ENCODE assay signal across 8 cellular contexts in genomic region chr6:39088331-39088730, GRCh38. TPM values are rescaled to one million over a fixed set of nuclear protein-coding genes. Genes with fewer than 3 reads are reported as not detected.
DNase-seq lines count a peak whose midpoint lies in the region; ATAC-seq, FAIRE-seq and TF ChIP-seq lines count a peak whose summit lies in the region.

No MANE protein-coding gene starts in this region.

- no peak overlapping the region for H3K4me3 Mint-ChIP-seq in CD8-positive, alpha-beta T cell
- no peak overlapping the region for H3K4me3 Mint-ChIP-seq in astrocyte (ENCODE audit: unreplicated experiment)
- no peak overlapping the region for H3K4me3 Mint-ChIP-seq in type B pancreatic cell
- H3K4me3 Mint-ChIP-seq in T-helper 2 cell treated with Interferon-gamma antibody and Interleukin-4, amounts not matched to agents 5 μg/mL and 100 μg/mL, for 36 hours = no peak overlapping the region

- DNase-seq in CD8-positive, alpha-beta T cell = peak in 1 of 7 experiments; percentile 44
- DNase-seq in HuH-7 (ENCODE audit: low spot score) = peak; percentile 74
- DNase-seq in astrocyte (ENCODE audit: low read depth) = peak; percentile 41
- DNase-seq in islet precursor cell = peak; percentile 93
- no peak for DNase-seq in type B pancreatic cell (ENCODE audit: extremely low spot score, unreplicated experiment)
- no peak for DNase-seq in T-helper 2 cell treated with Interferon-gamma antibody and Interleukin-4, amounts not matched to agents 5 μg/mL and 100 μg/mL, for 36 hours (ENCODE audit: low spot score)
- no peak for DNase-seq in SKM-1 treated with dmso at 0.1 percent for 144 hours (lab: John Stamatoyannopoulos, UW; ENCODE audit: unreplicated experiment)

- H3K4me1 ChIP-seq in CD8-positive, alpha-beta T cell (ENCODE audit: insufficient read depth, low read length) = no peaks in the 10 kb centered on the region
- H3K4me1 ChIP-seq in astrocyte (ENCODE audit: insufficient read depth, low read length) = no peaks in the 10 kb centered on the region

- no peaks in the 10 kb centered on the region for H3K36me3 ChIP-seq in CD8-positive, alpha-beta T cell (ENCODE audit: insufficient read depth, low read length)
- no peaks in the 10 kb centered on the region for H3K36me3 ChIP-seq in astrocyte (ENCODE audit: insufficient read depth, low read length)

- peak; percentile 34 for ATAC-seq in CD8-positive, alpha-beta T cell
- no peak for ATAC-seq in HG02938 (IDR thresholded peaks at IDR 0.05; ENCODE audit: unreplicated experiment)

- no peak for FAIRE-seq in astrocyte (lab: Jason Lieb, UNC)

- CTCF ChIA-PET in CD8-positive, alpha-beta T cell (lab: Charles Lee) = interaction anchor here (1.0 to 2.3 kb wide), 3 partner anchors 78 to 217 kb away, joined by 4 to 6 read pairs (median 4); no protein-coding TSS in a partner anchor

- peaks cover 18% of the 10 kb centered on the region for H3K27me3 Mint-ChIP-seq in CD8-positive, alpha-beta T cell (ENCODE audit: low read depth)
- peaks cover 53% of the 10 kb centered on the region for H3K27me3 Mint-ChIP-seq in astrocyte (ENCODE audit: low read depth, unreplicated experiment)
- peaks cover 50% of the 10 kb centered on the region for H3K27me3 Mint-ChIP-seq in type B pancreatic cell
- H3K27me3 Mint-ChIP-seq in T-helper 2 cell treated with Interferon-gamma antibody and Interleukin-4, amounts not matched to agents 5 μg/mL and 100 μg/mL, for 36 hours (ENCODE audit: low read depth) = peaks cover 56% of the 10 kb centered on the region

- no peaks in the 10 kb centered on the region for H3K27me3 ChIP-seq in CD8-positive, alpha-beta T cell (ENCODE audit: insufficient read depth, low read length)
- H3K27me3 ChIP-seq in astrocyte (ENCODE audit: insufficient read depth, low read length) = peaks cover 14% of the 10 kb centered on the region

- H2AFZ ChIP-seq in astrocyte (ENCODE audit: low read depth, low read length) = no peak overlapping the region

- no peak overlapping the region for H3K27ac Mint-ChIP-seq in CD8-positive, alpha-beta T cell
- H3K27ac Mint-ChIP-seq in astrocyte (ENCODE audit: unreplicated experiment) (no peak overlapping the region), type B pancreatic cell (no peak overlapping the region)
- no peak overlapping the region for H3K27ac Mint-ChIP-seq in T-helper 2 cell treated with Interferon-gamma antibody and Interleukin-4, amounts not matched to agents 5 μg/mL and 100 μg/mL, for 36 hours

- POLR2A ChIA-PET in CD8-positive, alpha-beta T cell (lab: Charles Lee) = no interaction called here

- no peak overlapping the region for H3K27ac ChIP-seq in CD8-positive, alpha-beta T cell (ENCODE audit: low read depth, low read length)
- no peak overlapping the region for H3K27ac ChIP-seq in astrocyte (ENCODE audit: low read depth, low read length)

- no peaks in the 10 kb centered on the region for H3K79me2 ChIP-seq in astrocyte (ENCODE audit: insufficient read depth, low read length)

- no peak for TF ChIP-seq CTCF in CD8-positive, alpha-beta T cell (IDR thresholded peaks at IDR 0.05)
- TF ChIP-seq CTCF in astrocyte (IDR thresholded peaks at IDR 0.05; ENCODE audit: insufficient read depth, low read depth, low read length) (peak; percentile 39), type B pancreatic cell (conservative IDR thresholded peaks at IDR 0.05) (peak; percentile 73)

- no peaks in the 10 kb centered on the region for H3K36me3 Mint-ChIP-seq in CD8-positive, alpha-beta T cell
- no peaks in the 10 kb centered on the region for H3K36me3 Mint-ChIP-seq in astrocyte (ENCODE audit: low read depth, unreplicated experiment)
- no peaks in the 10 kb centered on the region for H3K36me3 Mint-ChIP-seq in type B pancreatic cell
- H3K36me3 Mint-ChIP-seq in T-helper 2 cell treated with Interferon-gamma antibody and Interleukin-4, amounts not matched to agents 5 μg/mL and 100 μg/mL, for 36 hours (ENCODE audit: low read depth) = no peaks in the 10 kb centered on the region

- no peaks in the 10 kb centered on the region for H3K4me1 Mint-ChIP-seq in CD8-positive, alpha-beta T cell (ENCODE audit: low read depth)
- H3K4me1 Mint-ChIP-seq in astrocyte (ENCODE audit: low read depth, unreplicated experiment) = no peaks in the 10 kb centered on the region
- H3K4me1 Mint-ChIP-seq in type B pancreatic cell (ENCODE audit: unreplicated experiment) = peaks cover 15% of the 10 kb centered on the region
- peaks cover 10% of the 10 kb centered on the region for H3K4me1 Mint-ChIP-seq in T-helper 2 cell treated with Interferon-gamma antibody and Interleukin-4, amounts not matched to agents 5 μg/mL and 100 μg/mL, for 36 hours (ENCODE audit: low read depth)

- intact Hi-C loops in CD8-positive, alpha-beta T cell (cut with DNase I, micrococcal nuclease) = loop anchor here (2.0 to 5.0 kb wide), 3 partner anchors 79 to 214 kb away; no protein-coding TSS in a partner anchor

- no peaks in the 10 kb centered on the region for H3K9me3 ChIP-seq in CD8-positive, alpha-beta T cell (ENCODE audit: low read length)
- H3K9me3 ChIP-seq in astrocyte (ENCODE audit: insufficient read depth, low read depth, low read length) = no peaks in the 10 kb centered on the region

- no peak overlapping the region for H3K4me3 ChIP-seq in CD8-positive, alpha-beta T cell (ENCODE audit: low read depth, low read length)
- no peak overlapping the region for H3K4me3 ChIP-seq in astrocyte (ENCODE audit: insufficient read depth, low read depth, low read length)

- no peak overlapping the region for H3K9ac ChIP-seq in astrocyte (ENCODE audit: low read length)

- no peak overlapping the region for H3K4me2 ChIP-seq in astrocyte (ENCODE audit: low read length)

- no peaks in the 10 kb centered on the region for H3K9me3 Mint-ChIP-seq in CD8-positive, alpha-beta T cell
- H3K9me3 Mint-ChIP-seq in astrocyte (ENCODE audit: unreplicated experiment) (peaks cover 3% of the 10 kb centered on the region), type B pancreatic cell (no peaks in the 10 kb centered on the region)
- H3K9me3 Mint-ChIP-seq in T-helper 2 cell treated with Interferon-gamma antibody and Interleukin-4, amounts not matched to agents 5 μg/mL and 100 μg/mL, for 36 hours = no peaks in the 10 kb centered on the region

- no peaks in the 10 kb centered on the region for H4K20me1 ChIP-seq in astrocyte (ENCODE audit: insufficient read depth, low read length)

RNA-seq across cellular contexts. Expression of gene SAYSD1, which starts 26.7 kb away (rescaled TPM):
- 10 to 100 TPM; 21.8 to 24.3 TPM for total RNA-seq in CD8-positive, alpha-beta T cell
- total RNA-seq in astrocyte (8.8 and 9.4 TPM in 2 replicates), type B pancreatic cell (ENCODE audit: low replicate concordance) (13.3 and 15.0 TPM in 2 replicates)

RNA-seq across cellular contexts. Expression of gene GLP1R, which starts 39.8 kb away (rescaled TPM):
- not detected for total RNA-seq in CD8-positive, alpha-beta T cell
- not detected in 2 replicates for total RNA-seq in astrocyte
- 1.6 and 4.3 TPM in 2 replicates for total RNA-seq in type B pancreatic cell (ENCODE audit: low replicate concordance)

Comparison
In these comparisons a context has a peak if more than half of its experiments do, and no peak if none do; other contexts are left out.
1. DNase-seq: peak in HuH-7 (single experiment), astrocyte (single experiment) and islet precursor cell (single experiment); none in type B pancreatic cell (single experiment), T-helper 2 cell treated with Interferon-gamma antibody and Interleukin-4, amounts not matched to agents 5 μg/mL and 100 μg/mL, for 36 hours (single experiment) and SKM-1 treated with dmso at 0.1 percent for 144 hours (single experiment).